In the genomic region with DNA sequence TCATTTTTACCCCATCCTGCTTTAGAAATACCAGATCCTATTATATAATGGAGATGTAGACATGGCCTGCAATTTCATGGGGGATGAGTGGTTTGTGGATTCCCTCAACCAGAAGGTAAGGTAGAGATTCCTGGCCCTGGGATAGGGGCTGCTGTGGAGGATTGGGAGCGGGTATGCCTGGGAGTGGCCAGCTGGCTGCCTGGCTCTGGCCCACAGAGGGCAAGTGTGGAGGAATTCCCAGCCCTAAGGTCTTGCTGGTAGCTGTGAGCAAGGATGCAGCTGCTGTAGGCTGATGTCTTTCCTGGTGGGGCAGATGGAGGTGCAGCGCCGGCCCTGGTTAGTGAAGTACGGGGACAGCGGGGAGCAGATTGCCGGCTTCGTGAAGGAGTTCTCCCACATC, we compare ENCODE assay signal across 36 cellular contexts. TPM values are rescaled to one million over a fixed set of nuclear protein-coding genes. Genes with fewer than 3 reads are reported as not detected.
"Had no signal": no experiment of that assay in that cellular context is flagged by ENCODE, and none has a peak within 500 bp of the region (broad histone marks: within the 10 kb centered on the region; RNA-seq: fewer than 3 reads in every experiment).

No MANE protein-coding gene starts in this region.

- H3K27ac ChIP-seq: Peyer's patch, VCaP had no signal

- H3K4me3 Mint-ChIP-seq: activated B cell treated with CpG ODN at 0.5 μM for 24 hours; activated CD4-positive, alpha-beta memory T cell treated with anti-CD3 and anti-CD28 coated beads for 36 hours; activated naive CD4-positive, alpha-beta T cell treated with anti-CD3 and anti-CD28 coated beads, Interleukin-2, amount 10 ng/mL, durations not matched to agents 7 days and 5 days; activated naive CD8-positive, alpha-beta T cell; activated naive CD8-positive, alpha-beta T cell treated with anti-CD3 and anti-CD28 coated beads, Interleukin-2, amount 50 U/mL, for 24 hours; brain had no signal

- H3K27ac Mint-ChIP-seq: activated B cell treated with CpG ODN at 0.5 μM for 24 hours; activated CD4-positive, alpha-beta memory T cell treated with anti-CD3 and anti-CD28 coated beads for 36 hours; activated naive CD4-positive, alpha-beta T cell treated with anti-CD3 and anti-CD28 coated beads, Interleukin-2, amount 10 ng/mL, durations not matched to agents 7 days and 5 days; activated naive CD8-positive, alpha-beta T cell; activated naive CD8-positive, alpha-beta T cell treated with anti-CD3 and anti-CD28 coated beads, Interleukin-2, amount 50 U/mL, for 24 hours had no signal

- H3K4me3 ChIP-seq: MG63, Peyer's patch had no signal

- H3K9me3 Mint-ChIP-seq: activated B cell treated with CpG ODN at 0.5 μM for 24 hours; activated CD4-positive, alpha-beta memory T cell treated with anti-CD3 and anti-CD28 coated beads for 36 hours; activated naive CD4-positive, alpha-beta T cell treated with anti-CD3 and anti-CD28 coated beads, Interleukin-2, amount 10 ng/mL, durations not matched to agents 7 days and 5 days; activated naive CD8-positive, alpha-beta T cell treated with anti-CD3 and anti-CD28 coated beads, Interleukin-2, amount 50 U/mL, for 24 hours; brain had no signal

- ATAC-seq: activated naive CD8-positive, alpha-beta T cell treated with anti-CD3 and anti-CD28 coated beads, Interleukin-2, amount 50 U/mL, for 24 hours; PC-3 had no signal

- H3K9me3 ChIP-seq: MG63, Peyer's patch had no signal

- H3K27me3 Mint-ChIP-seq: activated B cell treated with CpG ODN at 0.5 μM for 24 hours; activated CD4-positive, alpha-beta memory T cell treated with anti-CD3 and anti-CD28 coated beads for 36 hours; activated naive CD4-positive, alpha-beta T cell treated with anti-CD3 and anti-CD28 coated beads, Interleukin-2, amount 10 ng/mL, durations not matched to agents 7 days and 5 days; activated naive CD8-positive, alpha-beta T cell; activated naive CD8-positive, alpha-beta T cell treated with anti-CD3 and anti-CD28 coated beads, Interleukin-2, amount 50 U/mL, for 24 hours; brain had no signal

- DNase-seq: activated B cell treated with CpG ODN at 0.5 μM for 24 hours; activated CD4-positive, alpha-beta memory T cell treated with anti-CD3 and anti-CD28 coated beads for 36 hours; activated CD4-positive, alpha-beta T cell treated with anti-CD3 and anti-CD28 coated beads for 4 hours; activated CD4-positive, alpha-beta T cell treated with anti-CD3 and anti-CD28 coated beads, Interleukin-2, amount 50 U/mL, for 1 hour; activated CD4-positive, CD25-positive, alpha-beta regulatory T cell treated with anti-CD3 and anti-CD28 coated beads, Interleukin-2, amount 50 U/mL, for 72 hours; activated CD8-positive, alpha-beta memory T cell treated with anti-CD3 and anti-CD28 coated beads, Interleukin-2, amount 50 U/mL, for 4 hours; activated effector memory CD4-positive, alpha-beta T cell treated with Interleukin-2 at 50 U/mL for 16 hours; activated naive CD4-positive, alpha-beta T cell treated with anti-CD3 and anti-CD28 coated beads, Interleukin-2, amount 10 ng/mL, durations not matched to agents 7 days and 5 days; activated naive CD8-positive, alpha-beta T cell treated with anti-CD3 and anti-CD28 coated beads, Interleukin-2, amount 50 U/mL, for 24 hours; activated T-cell treated with anti-CD3 and anti-CD28 coated beads for 4 hours; activated T-cell treated with anti-CD3 and anti-CD28 coated beads, Interleukin-2, amount 50 U/mL, for 48 hours; anterior cingulate cortex; caudate nucleus; Kasumi-1; KG1; MG63; NCI-H1048; NCI-H1105 treated with DMSO at 0.1 percent for 48 hours; NCI-H1436; NCI-H1694; NCI-H1930; NCI-H2081 treated with DMSO at 0.1 percent for 48 hours; NCI-H345; NCI-H524 treated with DMSO at 0.1 percent for 48 hours; PC-3; Peyer's patch; Right ventricle myocardium superior; RPMI8226; SW 1271; T-helper 1 cell; T-helper 2 cell; T-helper 9 cell had no signal

- H3K27me3 ChIP-seq: MG63, Peyer's patch had no signal

RNA-seq across cellular contexts. Expression of a gene that starts 10.3 kb away (rescaled TPM):
- total RNA-seq: NCI-H460 had no signal
